ENCODE assay signal across 26 cellular contexts in genomic region chr15:28208583-28208982, GRCh38.
A peak's percentile ranks its signal among the peaks of the same experiment; 100 is the strongest.
DNase-seq lines count a peak whose midpoint lies in the region; ATAC-seq and TF ChIP-seq lines count a peak whose summit lies in the region.
"Had no signal": no experiment of that assay in that cellular context is flagged by ENCODE, and none has a peak within 500 bp of the region (broad histone marks: within the 10 kb centered on the region; RNA-seq: fewer than 3 reads in every experiment).

No MANE protein-coding gene starts in this region.

- H3F3A ChIP-seq in neural progenitor cell (ENCODE audit: low read depth), result no peaks in the 10 kb centered on the region

- no peak for ATAC-seq in HG02981 (IDR thresholded peaks at IDR 0.05; ENCODE audit: unreplicated experiment)
- ATAC-seq in GM19023 (IDR thresholded peaks at IDR 0.05; ENCODE audit: unreplicated experiment), result no peak
- ATAC-seq: activated naive CD8-positive, alpha-beta T cell treated with anti-CD3 and anti-CD28 coated beads, Interleukin-2, amount 50 U/mL, for 24 hours; left lobe of liver had no signal

- H3K4me3 Mint-ChIP-seq in neural progenitor cell, result no peak overlapping the region
- H3K4me3 Mint-ChIP-seq: activated B cell treated with CpG ODN at 0.5 μM for 24 hours; activated naive CD8-positive, alpha-beta T cell treated with anti-CD3 and anti-CD28 coated beads, Interleukin-2, amount 50 U/mL, for 24 hours; mesothelial cell of epicardium; nephron had no signal

- H3K9me3 ChIP-seq in neural progenitor cell (ENCODE audit: low read depth), result no peaks in the 10 kb centered on the region
- H3K9me3 ChIP-seq: sigmoid colon, transverse colon had no signal

- H3K36me3 ChIP-seq in neural progenitor cell, result no peaks in the 10 kb centered on the region

- H3K4me3 ChIP-seq in LNCaP clone FGC (ENCODE audit: low read depth, low read length) (no peak overlapping the region), neural progenitor cell (no peak overlapping the region)
- H3K4me3 ChIP-seq: sigmoid colon, transverse colon had no signal

- H3K27me3 ChIP-seq in neural progenitor cell, result no peaks in the 10 kb centered on the region
- H3K27me3 ChIP-seq: sigmoid colon, transverse colon had no signal

- no peaks in the 10 kb centered on the region for H3K4me1 ChIP-seq in neural progenitor cell
- H3K4me1 ChIP-seq: parathyroid adenoma, sigmoid colon, transverse colon had no signal

- peak; percentile 12 for DNase-seq in DMS 273 (lab: John Stamatoyannopoulos, UW; ENCODE audit: unreplicated experiment)
- DNase-seq in DMS 273 treated with DMSO at 0.1 percent for 48 hours (lab: John Stamatoyannopoulos, UW), result no peak
- peak; percentile 10 for DNase-seq in LNCaP clone FGC (ENCODE audit: low read depth)
- DNase-seq in globus pallidus (ENCODE audit: low spot score), result peak; percentile 50
- peak; percentile 15 for DNase-seq in neural progenitor cell (ENCODE audit: low spot score)
- DNase-seq in cerebellum (ENCODE audit: low spot score), result no peak
- DNase-seq: activated B cell treated with CpG ODN at 0.5 μM for 24 hours; activated CD4-positive, alpha-beta T cell treated with anti-CD3 and anti-CD28 coated beads, Interleukin-2, amount 50 U/mL, for 48 hours; activated effector memory CD4-positive, alpha-beta T cell treated with Interleukin-2 at 50 U/mL for 16 hours; activated naive CD8-positive, alpha-beta T cell treated with anti-CD3 and anti-CD28 coated beads, Interleukin-2, amount 50 U/mL, for 24 hours; cerebellar nuclear complex; DMS79; GF-D8; KG1; NCI-H187; NCI-H524 treated with DMSO at 0.1 percent for 48 hours; sigmoid colon; T-helper 9 cell; transverse colon had no signal

- no peaks in the 10 kb centered on the region for H3K9me3 Mint-ChIP-seq in neural progenitor cell
- H3K9me3 Mint-ChIP-seq: activated B cell treated with CpG ODN at 0.5 μM for 24 hours; activated naive CD8-positive, alpha-beta T cell treated with anti-CD3 and anti-CD28 coated beads, Interleukin-2, amount 50 U/mL, for 24 hours; mesothelial cell of epicardium; nephron had no signal

- H3K4me2 ChIP-seq in neural progenitor cell, result no peak overlapping the region

- no peaks in the 10 kb centered on the region for H4K20me1 ChIP-seq in neural progenitor cell (ENCODE audit: low read depth)

- TF ChIP-seq CTCF in LNCaP clone FGC (IDR thresholded peaks at IDR 0.05; ENCODE audit: control insufficient read depth, extremely low read depth, insufficient read depth), result no peak
- no peak for TF ChIP-seq CTCF in neural progenitor cell (IDR thresholded peaks at IDR 0.05)

- H3K79me2 ChIP-seq in neural progenitor cell (ENCODE audit: low read depth), result no peaks in the 10 kb centered on the region
- H3K79me2 ChIP-seq: parathyroid adenoma had no signal

- H3K27ac ChIP-seq in neural progenitor cell, result no peak overlapping the region
- H3K27ac ChIP-seq: 22Rv1, parathyroid adenoma, sigmoid colon, transverse colon had no signal

- H3K36me3 Mint-ChIP-seq in neural progenitor cell, result peaks cover 24% of the 10 kb centered on the region

- H3K27me3 Mint-ChIP-seq in neural progenitor cell (ENCODE audit: insufficient read depth, low read depth), result peaks cover 2% of the 10 kb centered on the region
- H3K27me3 Mint-ChIP-seq: activated B cell treated with CpG ODN at 0.5 μM for 24 hours; activated naive CD8-positive, alpha-beta T cell treated with anti-CD3 and anti-CD28 coated beads, Interleukin-2, amount 50 U/mL, for 24 hours had no signal

- H3K27ac Mint-ChIP-seq in neural progenitor cell, result no peak overlapping the region
- H3K27ac Mint-ChIP-seq: activated B cell treated with CpG ODN at 0.5 μM for 24 hours; activated naive CD8-positive, alpha-beta T cell treated with anti-CD3 and anti-CD28 coated beads, Interleukin-2, amount 50 U/mL, for 24 hours; mesothelial cell of epicardium; nephron had no signal

- H3K9ac ChIP-seq in neural progenitor cell, result no peak overlapping the region
- H3K9ac ChIP-seq: parathyroid adenoma had no signal

- no peaks in the 10 kb centered on the region for H3K4me1 Mint-ChIP-seq in neural progenitor cell
- H3K4me1 Mint-ChIP-seq: activated B cell treated with CpG ODN at 0.5 μM for 24 hours; activated naive CD8-positive, alpha-beta T cell treated with anti-CD3 and anti-CD28 coated beads, Interleukin-2, amount 50 U/mL, for 24 hours; mesothelial cell of epicardium had no signal

- no peak overlapping the region for H2AFZ ChIP-seq in neural progenitor cell (replicated peaks)
- H2AFZ ChIP-seq: parathyroid adenoma had no signal

Comparison
In these comparisons a context has a peak if more than half of its experiments do, and no peak if none do; other contexts are left out.
1. DNase-seq: peak in DMS 273 (single experiment), LNCaP clone FGC (single experiment), globus pallidus (single experiment) and neural progenitor cell (single experiment); none in DMS 273 treated with DMSO at 0.1 percent for 48 hours (single experiment) and cerebellum (single experiment).